In genomic region chr1:203148579-203148978, GRCh38 we compare ENCODE assay signal across 21 cellular contexts. TPM values are rescaled to one million over a fixed set of nuclear protein-coding genes. Genes with fewer than 3 reads are reported as not detected.
"Had no signal": no experiment of that assay in that cellular context is flagged by ENCODE, and none has a peak within 500 bp of the region (broad histone marks: within the 10 kb centered on the region; RNA-seq: fewer than 3 reads in every experiment).

No MANE protein-coding gene starts in this region.

- ATAC-seq: activated T-helper 17 cell treated with anti-CD3 and anti-CD28 coated beads, Interleukin-2, amount 50 U/mL, for 72 hours; stimulated activated naive CD8-positive, alpha-beta T cell treated with anti-CD3 and anti-CD28 coated beads, Interleukin-15, amount 100 ng/mL, for 72 hours had no signal

- H3K36me3 ChIP-seq: right lobe of liver had no signal

- H3K4me1 ChIP-seq: right lobe of liver had no signal

- H3K36me3 Mint-ChIP-seq: activated CD4-positive, alpha-beta memory T cell treated with anti-CD3 and anti-CD28 coated beads for 36 hours; activated naive CD8-positive, alpha-beta T cell treated with anti-CD3 and anti-CD28 coated beads for 36 hours; type B pancreatic cell had no signal

- H3K27me3 Mint-ChIP-seq: activated CD4-positive, alpha-beta memory T cell treated with anti-CD3 and anti-CD28 coated beads for 36 hours; activated naive CD8-positive, alpha-beta T cell treated with anti-CD3 and anti-CD28 coated beads for 36 hours; activated T-helper 17 cell treated with anti-CD3 and anti-CD28 coated beads, Interleukin-2, amount 50 U/mL, for 72 hours; stimulated activated naive CD8-positive, alpha-beta T cell treated with anti-CD3 and anti-CD28 coated beads, Interleukin-15, amount 100 ng/mL, for 72 hours had no signal

- H3K27ac Mint-ChIP-seq: activated CD4-positive, alpha-beta memory T cell treated with anti-CD3 and anti-CD28 coated beads for 36 hours; activated naive CD8-positive, alpha-beta T cell treated with anti-CD3 and anti-CD28 coated beads for 36 hours; activated T-helper 17 cell treated with anti-CD3 and anti-CD28 coated beads, Interleukin-2, amount 50 U/mL, for 72 hours; dendritic cell treated with granulocyte-macrophage colony-stimulating factor and Interleukin-4, amounts not matched to agents 40 ng/mL and 50 ng/mL, for 4 days had no signal

- H3K9me3 ChIP-seq: right lobe of liver, testis had no signal

- H3K4me3 Mint-ChIP-seq: activated CD4-positive, alpha-beta memory T cell treated with anti-CD3 and anti-CD28 coated beads for 36 hours; activated naive CD8-positive, alpha-beta T cell treated with anti-CD3 and anti-CD28 coated beads for 36 hours; activated T-helper 17 cell treated with anti-CD3 and anti-CD28 coated beads, Interleukin-2, amount 50 U/mL, for 72 hours; brain; dendritic cell treated with granulocyte-macrophage colony-stimulating factor and Interleukin-4, amounts not matched to agents 40 ng/mL and 50 ng/mL, for 4 days; stimulated activated naive CD8-positive, alpha-beta T cell treated with anti-CD3 and anti-CD28 coated beads, Interleukin-15, amount 100 ng/mL, for 72 hours; type B pancreatic cell had no signal

- H3K4me2 ChIP-seq: smooth muscle cell had no signal

- DNase-seq: activated CD4-positive, alpha-beta memory T cell treated with anti-CD3 and anti-CD28 coated beads for 36 hours; activated naive CD4-positive, alpha-beta T cell; activated naive CD8-positive, alpha-beta T cell treated with anti-CD3 and anti-CD28 coated beads for 36 hours; activated T-cell treated with anti-CD3 and anti-CD28 coated beads, Interleukin-2, amount 50 U/mL, for 1 hour; foreskin fibroblast; left cardiac atrium; right lobe of liver; stimulated activated CD4-positive, alpha-beta T cell treated with anti-CD3 and anti-CD28 coated beads, Interleukin-4, amount 100 ng/mL, for 1 hour; stimulated activated naive CD8-positive, alpha-beta T cell treated with anti-CD3 and anti-CD28 coated beads, Interleukin-15, amount 100 ng/mL, for 72 hours; T-helper 2 cell; testis had no signal

- H3K27ac ChIP-seq: epithelial cell of prostate, right lobe of liver, testis had no signal

- H3K9me3 Mint-ChIP-seq: activated naive CD8-positive, alpha-beta T cell treated with anti-CD3 and anti-CD28 coated beads for 36 hours; activated T-helper 17 cell treated with anti-CD3 and anti-CD28 coated beads, Interleukin-2, amount 50 U/mL, for 72 hours; dendritic cell treated with granulocyte-macrophage colony-stimulating factor and Interleukin-4, amounts not matched to agents 40 ng/mL and 50 ng/mL, for 4 days; stimulated activated naive CD8-positive, alpha-beta T cell treated with anti-CD3 and anti-CD28 coated beads, Interleukin-15, amount 100 ng/mL, for 72 hours; type B pancreatic cell had no signal

- H3K4me1 Mint-ChIP-seq: activated naive CD8-positive, alpha-beta T cell treated with anti-CD3 and anti-CD28 coated beads for 36 hours; activated T-helper 17 cell treated with anti-CD3 and anti-CD28 coated beads, Interleukin-2, amount 50 U/mL, for 72 hours; stimulated activated naive CD8-positive, alpha-beta T cell treated with anti-CD3 and anti-CD28 coated beads, Interleukin-15, amount 100 ng/mL, for 72 hours had no signal

- H3K27me3 ChIP-seq: right lobe of liver, testis had no signal

- H3K4me3 ChIP-seq: right lobe of liver, smooth muscle cell, testis had no signal

RNA-seq across cellular contexts. Expression of gene ADORA1, which starts 21.1 kb away (rescaled TPM):
- total RNA-seq: activated CD4-positive, alpha-beta memory T cell treated with anti-CD3 and anti-CD28 coated beads for 36 hours; activated naive CD8-positive, alpha-beta T cell treated with anti-CD3 and anti-CD28 coated beads for 36 hours; activated T-helper 17 cell treated with anti-CD3 and anti-CD28 coated beads, Interleukin-2, amount 50 U/mL, for 72 hours; glomerular endothelial cell had no signal

RNA-seq across cellular contexts. Expression of gene MYBPH, which starts 27.0 kb away (rescaled TPM):
- total RNA-seq: activated CD4-positive, alpha-beta memory T cell treated with anti-CD3 and anti-CD28 coated beads for 36 hours; activated naive CD8-positive, alpha-beta T cell treated with anti-CD3 and anti-CD28 coated beads for 36 hours; activated T-helper 17 cell treated with anti-CD3 and anti-CD28 coated beads, Interleukin-2, amount 50 U/mL, for 72 hours; cerebellum; glomerular endothelial cell; left cardiac atrium; lower leg skin had no signal
- polyA plus RNA-seq: neural cell had no signal

RNA-seq across cellular contexts. Expression of gene CHI3L1, which starts 37.9 kb away (rescaled TPM):
- total RNA-seq: activated CD4-positive, alpha-beta memory T cell treated with anti-CD3 and anti-CD28 coated beads for 36 hours; activated naive CD8-positive, alpha-beta T cell treated with anti-CD3 and anti-CD28 coated beads for 36 hours; activated T-helper 17 cell treated with anti-CD3 and anti-CD28 coated beads, Interleukin-2, amount 50 U/mL, for 72 hours had no signal
- polyA plus RNA-seq: neural cell had no signal
